21 cellular contexts compared by ENCODE assay signal in genomic region chr1:115725600-115725999, GRCh38. TPM values are rescaled to one million over a fixed set of nuclear protein-coding genes. Genes with fewer than 3 reads are reported as not detected.
A peak's percentile ranks its signal among the peaks of the same experiment; 100 is the strongest.
DNase-seq lines count a peak whose midpoint lies in the region; ATAC-seq, FAIRE-seq and TF ChIP-seq lines count a peak whose summit lies in the region.
"Had no signal": no experiment of that assay in that cellular context is flagged by ENCODE, and none has a peak within 500 bp of the region (broad histone marks: within the 10 kb centered on the region; RNA-seq: fewer than 3 reads in every experiment).

No MANE protein-coding gene starts in this region.

- H3K4me1 ChIP-seq in heart right ventricle (peaks cover 5 to 57% (median 31%) of the 10 kb centered on the region in 9 donors), ovary (ENCODE audit: insufficient read depth) (peaks cover 10% of the 10 kb centered on the region), vagina (peaks cover 48% of the 10 kb centered on the region)
- H3K4me1 ChIP-seq: A549 had no signal

- no peaks in the 10 kb centered on the region for H3K9me3 ChIP-seq in heart right ventricle
- H3K9me3 ChIP-seq in ovary: no peaks in the 10 kb centered on the region
- no peaks in the 10 kb centered on the region for H3K9me3 ChIP-seq in vagina
- H3K9me3 ChIP-seq: A549; BLaER1 treated with 17β-estradiol and CSF1 and Interleukin-3, amounts not matched to agents 10 nM and 100 nM; thoracic aorta had no signal

- ATAC-seq in heart right ventricle (no peak), left ventricle myocardium superior (no peak), HG02678 (IDR thresholded peaks at IDR 0.05; ENCODE audit: unreplicated experiment) (no peak), left colon (no peak)
- ATAC-seq: A549 had no signal

- no peak for FAIRE-seq in H54 (lab: Jason Lieb, UNC)
- FAIRE-seq: A549 had no signal

- no peak overlapping the region for H3K4me3 ChIP-seq in heart right ventricle
- no peak overlapping the region for H3K4me3 ChIP-seq in fibroblast of villous mesenchyme (ENCODE audit: low read depth, low read length)
- H3K4me3 ChIP-seq in ovary: no peak overlapping the region
- no peak overlapping the region for H3K4me3 ChIP-seq in vagina
- H3K4me3 ChIP-seq: A549; BLaER1 treated with 17β-estradiol and CSF1 and Interleukin-3, amounts not matched to agents 10 nM and 100 nM; thoracic aorta had no signal

- no peak for TF ChIP-seq POLR2A in ovary (IDR thresholded peaks at IDR 0.05)
- TF ChIP-seq POLR2A in vagina (IDR thresholded peaks at IDR 0.05): no peak
- no peak for TF ChIP-seq POLR2A in H54 (IDR thresholded peaks at IDR 0.05; ENCODE audit: low read depth, low read length)

- TF ChIP-seq CTCF in heart right ventricle (IDR thresholded peaks at IDR 0.05) (no peak), fibroblast of villous mesenchyme (IDR thresholded peaks at IDR 0.05; ENCODE audit: insufficient read depth, low read depth, low read length) (no peak), ovary (IDR thresholded peaks at IDR 0.05) (no peak), vagina (IDR thresholded peaks at IDR 0.05) (no peak)

- DNase-seq in heart right ventricle: no peak
- DNase-seq in left ventricle myocardium superior: no peak
- DNase-seq in fibroblast of villous mesenchyme (ENCODE audit: low read depth): peak; percentile 81
- peak; percentile 42 to 74 (median 48) for DNase-seq in ovary
- DNase-seq in vagina (ENCODE audit: extremely low spot score in 2 of 2): no peak
- DNase-seq in H54 (ENCODE audit: insufficient read length, low spot score): no peak
- DNase-seq in left colon: no peak
- DNase-seq: activated CD4-positive, alpha-beta T cell treated with anti-CD3 and anti-CD28 coated beads for 4 hours; mammary epithelial cell; NCI-H1092; NCI-H2081; NCI-H510A had no signal

- TF ChIP-seq EP300 in ovary (IDR thresholded peaks at IDR 0.05): no peak

- H3K27me3 ChIP-seq in heart right ventricle: no peaks in the 10 kb centered on the region
- no peaks in the 10 kb centered on the region for H3K27me3 ChIP-seq in ovary
- H3K27me3 ChIP-seq in vagina: no peaks in the 10 kb centered on the region
- H3K27me3 ChIP-seq: BLaER1 treated with 17β-estradiol and CSF1 and Interleukin-3, amounts not matched to agents 10 nM and 100 nM had no signal

- H3K27ac ChIP-seq in heart right ventricle (peak overlapping the region in 6 of 10 donors; percentile 9 to 86 (median 25)), ovary (no peak overlapping the region), vagina (peak overlapping the region; percentile 31)
- H3K27ac ChIP-seq: A549; BLaER1 treated with 17β-estradiol and CSF1 and Interleukin-3, amounts not matched to agents 10 nM and 100 nM; thoracic aorta had no signal

- H3K36me3 ChIP-seq in heart right ventricle (peaks cover 0 to 41% (median 0%) of the 10 kb centered on the region in 9 donors), ovary (no peaks in the 10 kb centered on the region), vagina (no peaks in the 10 kb centered on the region)
- H3K36me3 ChIP-seq: BLaER1 treated with 17β-estradiol and CSF1 and Interleukin-3, amounts not matched to agents 10 nM and 100 nM; thoracic aorta had no signal

- 61 to 73% methylated on average over 2 of the region's 2 CpGs for WGBS in heart right ventricle, 2 donors
- WGBS in ovary, 3 donors: 34 to 49% (median 46%) methylated on average over 2 of the region's 2 CpGs

- intact Hi-C loops in heart right ventricle (cut with DNase I): loop anchor here in 1 of 10 donors (5.0 kb wide), 1 partner anchor 37 kb away; no protein-coding TSS in a partner anchor
- intact Hi-C loops in left ventricle myocardium superior (cut with micrococcal nuclease): no loop called here
- intact Hi-C loops in ovary (cut with DNase I): no loop called here
- intact Hi-C loops in vagina (cut with DNase I): no loop called here
- intact Hi-C loops in left colon (cut with DNase I, micrococcal nuclease): no loop called here

RNA-seq across cellular contexts. Expression of gene CASQ2, which starts 42.9 kb away (rescaled TPM):
- 1,000 to 10,000 TPM in 8 of 10 donors, 100 to 1,000 TPM in 2; 863 to 1,698 (median 1,199) TPM for total RNA-seq in heart right ventricle
- 100 to 1,000 TPM; 443 to 484 TPM for polyA plus RNA-seq in heart right ventricle
- 879 TPM for total RNA-seq in left ventricle myocardium superior
- total RNA-seq in fibroblast of villous mesenchyme: not detected in 2 replicates
- total RNA-seq in ovary: 1 to 10 TPM in 6 of 7 donors, under 1 TPM in 1; 0.36 to 6.2 (median 1.9) TPM
- 10 to 100 TPM in 1 of 2 donors, 1 to 10 TPM in 1; 5.0 to 43.0 TPM for polyA plus RNA-seq in ovary
- total RNA-seq in vagina: 3.2 TPM
- total RNA-seq in left colon: 1 to 10 TPM in 1 of 2 donors, under 1 TPM in 1; 0.46 to 6.6 TPM
- total RNA-seq: activated T-helper 2 cell treated with anti-CD3 and anti-CD28 coated beads, Interferon-gamma antibody, Interleukin-2, Interleukin-4, amounts not matched to agents 10 μg/mL and 5 μg/mL and 100 μg/mL, durations not matched to agents 14 hours and 24 hours and 36 hours; G401; HT1080; mammary epithelial cell; pulmonary artery endothelial cell; RPMI7951 had no signal
- polyA plus RNA-seq: A549, mammary epithelial cell had no signal

Comparison
In these comparisons a context has a peak if more than half of its experiments do, and no peak if none do; other contexts are left out.
1. DNase-seq: peak in fibroblast of villous mesenchyme (single experiment) and ovary (5 of 5); none in heart right ventricle (0 of 2), left ventricle myocardium superior (single experiment), vagina (0 of 2), H54 (single experiment) and left colon (0 of 2).
2. H3K27ac ChIP-seq: peak in heart right ventricle (6 of 10) and vagina (single experiment); none in ovary (0 of 2).
3. RNA of gene CASQ2, which starts 42.9 kb away (total RNA-seq): 863 to 1,698 TPM in heart right ventricle and 879 TPM in left ventricle myocardium superior (single experiment); 0.46 to 6.6 TPM in left colon, 3.2 TPM in vagina (single experiment), 0.36 to 6.2 TPM in ovary and not detected in fibroblast of villous mesenchyme; every median in the first group is over 100 times any median in the second.